ENCODE assay signal across 20 cellular contexts in the genomic region with DNA sequence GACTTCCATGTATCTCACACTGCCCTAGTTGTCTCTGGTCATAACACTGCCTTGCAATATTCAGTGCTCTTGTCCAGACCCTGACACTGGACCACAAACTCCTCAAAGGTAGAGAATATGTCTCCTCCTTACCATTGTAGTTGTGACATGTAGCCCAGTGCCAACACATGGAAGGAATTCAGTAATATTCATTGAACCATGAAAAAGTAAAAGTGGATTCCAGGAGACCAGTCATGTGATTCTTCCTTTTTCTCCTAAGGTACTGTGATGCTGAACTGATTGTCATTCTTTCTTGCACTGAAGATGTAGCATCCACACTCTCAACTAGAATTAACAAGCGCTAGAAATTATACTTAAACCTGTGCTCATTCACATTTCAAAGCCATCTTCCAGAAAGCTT.
"Had no signal": no experiment of that assay in that cellular context is flagged by ENCODE, and none has a peak within 500 bp of the region (broad histone marks: within the 10 kb centered on the region; RNA-seq: fewer than 3 reads in every experiment).

No MANE protein-coding gene starts in this region.

- H3K4me3 Mint-ChIP-seq: activated CD8-positive, alpha-beta T cell treated with anti-CD3 and anti-CD28 coated beads, Interleukin-2, amount 10 ng/mL, durations not matched to agents 7 days and 5 days; activated naive CD4-positive, alpha-beta T cell treated with anti-CD3 and anti-CD28 coated beads, Interleukin-2, amount 50 U/mL, for 24 hours; central memory CD8-positive, alpha-beta T cell; naive thymus-derived CD8-positive, alpha-beta T cell; stimulated activated naive CD8-positive, alpha-beta T cell treated with anti-CD3 and anti-CD28 coated beads, Interleukin-15, Interleukin-2, amounts not matched to agents 100 ng/mL and 50 ng/mL, for 24 hours had no signal

- H3K4me1 ChIP-seq: colonic mucosa, transverse colon, uterus had no signal

- ATAC-seq: activated CD8-positive, alpha-beta T cell treated with anti-CD3 and anti-CD28 coated beads, Interleukin-2, amount 10 ng/mL, durations not matched to agents 7 days and 5 days; heart right ventricle; left lung; naive thymus-derived CD8-positive, alpha-beta T cell had no signal

- H3K27ac Mint-ChIP-seq: activated CD8-positive, alpha-beta T cell treated with anti-CD3 and anti-CD28 coated beads, Interleukin-2, amount 10 ng/mL, durations not matched to agents 7 days and 5 days; activated naive CD4-positive, alpha-beta T cell treated with anti-CD3 and anti-CD28 coated beads, Interleukin-2, amount 50 U/mL, for 24 hours; naive thymus-derived CD8-positive, alpha-beta T cell; stimulated activated naive CD8-positive, alpha-beta T cell treated with anti-CD3 and anti-CD28 coated beads, Interleukin-15, Interleukin-2, amounts not matched to agents 100 ng/mL and 50 ng/mL, for 24 hours had no signal

- H3K9me3 Mint-ChIP-seq: central memory CD8-positive, alpha-beta T cell had no signal

- H3K27me3 ChIP-seq: colonic mucosa, heart right ventricle, left lung, transverse colon, uterus had no signal

- H3K36me3 ChIP-seq: colonic mucosa, heart right ventricle, left lung, transverse colon, uterus had no signal

- FAIRE-seq: keratinocyte had no signal

- H3K27me3 Mint-ChIP-seq: central memory CD8-positive, alpha-beta T cell had no signal

- H3K27ac ChIP-seq: colonic mucosa, epithelial cell of prostate, transverse colon, uterus had no signal

- H3K4me3 ChIP-seq: colonic mucosa, heart right ventricle, left lung, transverse colon, uterus had no signal

- H3K36me3 Mint-ChIP-seq: activated naive CD4-positive, alpha-beta T cell treated with anti-CD3 and anti-CD28 coated beads, Interleukin-2, amount 50 U/mL, for 24 hours; naive thymus-derived CD8-positive, alpha-beta T cell had no signal

- H3K9me3 ChIP-seq: colonic mucosa, heart right ventricle, left lung, transverse colon, uterus had no signal

- H3K4me1 Mint-ChIP-seq: activated naive CD4-positive, alpha-beta T cell treated with anti-CD3 and anti-CD28 coated beads, Interleukin-2, amount 50 U/mL, for 24 hours; central memory CD8-positive, alpha-beta T cell; naive thymus-derived CD8-positive, alpha-beta T cell had no signal

- DNase-seq: activated CD4-positive, alpha-beta T cell treated with anti-CD3 and anti-CD28 coated beads for 1 hour; activated CD4-positive, alpha-beta T cell treated with anti-CD3 and anti-CD28 coated beads, Interleukin-2, amount 50 U/mL, for 1 hour; activated CD8-positive, alpha-beta T cell treated with anti-CD3 and anti-CD28 coated beads, Interleukin-2, amount 10 ng/mL, durations not matched to agents 7 days and 5 days; activated gamma-delta T cell treated with Interleukin-2 at 50 U/mL for 16 hours; anterior cingulate cortex; colonic mucosa; heart right ventricle; left lung; naive thymus-derived CD8-positive, alpha-beta T cell; stimulated activated CD4-positive, alpha-beta T cell treated with anti-CD3 and anti-CD28 coated beads, Interleukin-12 subunit alpha, Interleukin-12 subunit beta, amount 100 ng/mL, for 4 hours; stimulated activated CD4-positive, alpha-beta T cell treated with anti-CD3 and anti-CD28 coated beads, Interleukin-4, amount 100 ng/mL, for 4 hours; substantia nigra; T-helper 9 cell; transverse colon; uterus had no signal
